Comparison of ENCODE assay signal across 21 cellular contexts in the genomic region with DNA sequence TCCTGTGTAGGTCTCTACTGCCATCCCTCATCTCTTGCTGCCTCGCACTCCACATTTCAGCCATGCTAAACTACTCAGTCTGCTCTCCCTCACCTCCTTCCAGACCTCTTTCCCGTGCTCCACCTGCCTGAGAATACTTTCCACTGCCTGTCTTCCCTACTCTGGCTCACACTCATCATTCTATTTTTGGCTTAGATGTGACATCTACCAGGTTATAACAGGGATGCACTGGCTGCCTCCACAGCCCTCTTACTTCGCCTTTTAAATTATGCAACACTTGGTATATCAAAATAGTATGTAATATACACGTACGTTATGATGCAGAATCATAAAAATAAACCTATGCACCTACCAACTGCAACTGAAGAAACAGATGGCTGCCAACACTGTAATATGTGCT.
DNase-seq lines count a peak whose midpoint lies in the region; ATAC-seq, FAIRE-seq and TF ChIP-seq lines count a peak whose summit lies in the region.
"Had no signal": no experiment of that assay in that cellular context is flagged by ENCODE, and none has a peak within 500 bp of the region (broad histone marks: within the 10 kb centered on the region; RNA-seq: fewer than 3 reads in every experiment).

No MANE protein-coding gene starts in this region.

- H3K79me2 ChIP-seq in H1 (ENCODE audit: control insufficient read depth in 1 of 2, insufficient read depth in 2 of 2, low read length in 2 of 2) (no peaks in the 10 kb centered on the region), MM.1S (ENCODE audit: low read length) (no peaks in the 10 kb centered on the region)

- no peak overlapping the region for H3K14ac ChIP-seq in H1 (ENCODE audit: insufficient read length)

- CTCF ChIA-PET in H1 (lab: Charles Lee; ENCODE audit: partially characterized antibody): interaction anchor here (0.9 to 1.5 kb wide), 3 partner anchors 60 to 297 kb away, joined by 3 to 4 read pairs (median 4); no protein-coding TSS in a partner anchor

- H4K91ac ChIP-seq in H1 (replicated peaks; ENCODE audit: insufficient read length, low read length): no peak overlapping the region

- no peak for TF ChIP-seq EP300 in H1 (IDR thresholded peaks at IDR 0.05; ENCODE audit: borderline replicate concordance in 1 of 2, low read depth in 2 of 2, low read length in 2 of 2)

- H2AFZ ChIP-seq in H1 (ENCODE audit: low read length) (no peak overlapping the region), MM.1S (ENCODE audit: low read length) (no peak overlapping the region)
- H2AFZ ChIP-seq: GM23248 had no signal

- H4K20me1 ChIP-seq in H1 (replicated peaks in 1 of 2; ENCODE audit: control insufficient read depth in 1 of 2, insufficient read depth in 2 of 2, low read length in 2 of 2) (no peaks in the 10 kb centered on the region), MM.1S (ENCODE audit: insufficient read depth, low read length) (no peaks in the 10 kb centered on the region)

- no peak for DNase-seq in GM12892 (ENCODE audit: insufficient read length)
- DNase-seq in H1 (ENCODE audit: low read depth in 1 of 2, low spot score in 2 of 2): no peak
- no peak for DNase-seq in psoas muscle
- no peak for DNase-seq in MM.1S
- DNase-seq in RKO (ENCODE audit: low spot score): no peak
- DNase-seq in NCI-H2107 treated with DMSO at 0.1 percent for 48 hours (lab: John Stamatoyannopoulos, UW; ENCODE audit: unreplicated experiment): no peak
- DNase-seq: 8988T; C1 segment of cervical spinal cord; CD4-positive, CD25-positive, alpha-beta regulatory T cell; CD8-positive, alpha-beta memory T cell; COR-L47; DMS 273 treated with DMSO at 0.1 percent for 48 hours; DMS53; DND-41; EL; GM23248; HCEC 1CT had no signal

- 0 out of 2 replicates have a peak overlapping the region, but pooled peaks have one; percentile 16 for H2AK5ac ChIP-seq in H1 (ENCODE audit: low read depth, low read length)

- H3K36me3 ChIP-seq in H1 (ENCODE audit: control insufficient read depth in 2 of 4, insufficient read depth in 4 of 4, low read length in 3 of 4) (no peaks in the 10 kb centered on the region), psoas muscle (ENCODE audit: insufficient read depth in 1 of 2, low read depth in 1 of 2) (no peaks in the 10 kb centered on the region), MM.1S (replicated peaks; ENCODE audit: insufficient read depth, low read length) (no peaks in the 10 kb centered on the region)

- H3K4me3 ChIP-seq in H1 (ENCODE audit: extremely low read depth in 1 of 4, insufficient read depth in 2 of 4, low read depth in 3 of 4, low read length in 4 of 4): no peak overlapping the region
- no peak overlapping the region for H3K4me3 ChIP-seq in psoas muscle
- no peak overlapping the region for H3K4me3 ChIP-seq in MM.1S (ENCODE audit: low read length)
- H3K4me3 ChIP-seq: GM12878, GM23248 had no signal

- no peaks in the 10 kb centered on the region for H3K9me2 ChIP-seq in MM.1S (replicated peaks; ENCODE audit: insufficient read depth, low read length)

- WGBS in H1 (ENCODE audit: extremely low coverage in 1 of 2, insufficient coverage in 1 of 2, insufficient read length in 1 of 2, insufficient replicate concordance in 2 of 2, low coverage in 1 of 2, low lambda C conversion rate in 2 of 2, missing lambda C conversion rate in 1 of 2), 2 experiments: 91% methylated on average over 5 of the region's 5 CpGs; no CpG with 5 or more reads in 1 of the 2 experiments
- 39 to 54% (median 41%) methylated on average over 5 of the region's 5 CpGs for WGBS in psoas muscle, 3 donors

- no peak overlapping the region for H2BK20ac ChIP-seq in H1 (ENCODE audit: low read length)

- no peak for TF ChIP-seq CTCF in H1 (IDR thresholded peaks at IDR 0.05; ENCODE audit: control extremely low read depth in 1 of 3, insufficient read depth in 1 of 3, low read depth in 1 of 3, low read length in 3 of 3)
- no peak for TF ChIP-seq CTCF in psoas muscle (IDR thresholded peaks at IDR 0.05)
- TF ChIP-seq CTCF in MM.1S (IDR thresholded peaks at IDR 0.05; ENCODE audit: low read length): no peak

- H3K4ac ChIP-seq in H1 (replicated peaks; ENCODE audit: insufficient read length, low read depth, low read length): no peak overlapping the region

- 0 out of 2 replicates have a peak overlapping the region, but pooled peaks have one; percentile 12 for H2BK5ac ChIP-seq in H1 (ENCODE audit: low read depth, low read length)

- ATAC-seq in psoas muscle: peak; percentile 74 to 94 (median 90)
- ATAC-seq in HG02885 (IDR thresholded peaks at IDR 0.05; ENCODE audit: poor library complexity, unreplicated experiment): no peak
- ATAC-seq: GM12878, HepG2 had no signal

- no peak overlapping the region for H3K18ac ChIP-seq in H1 (ENCODE audit: extremely low read depth, low read length)

- no peak overlapping the region for H4K5ac ChIP-seq in H1 (ENCODE audit: insufficient read length, low read depth, low read length)

- H3K4me2 ChIP-seq in H1 (ENCODE audit: insufficient read depth in 1 of 2, low read depth in 2 of 2, low read length in 2 of 2): no peak overlapping the region
- no peak overlapping the region for H3K4me2 ChIP-seq in MM.1S (ENCODE audit: low read depth, low read length)

- no peaks in the 10 kb centered on the region for H3K23me2 ChIP-seq in H1 (ENCODE audit: low read depth, low read length)

- H3K27ac ChIP-seq in H1 (ENCODE audit: low read depth, low read length) (no peak overlapping the region), psoas muscle (peak overlapping the region; percentile 67), MM.1S (ENCODE audit: low read length) (no peak overlapping the region)
- H3K27ac ChIP-seq: GM23248 had no signal

- H2BK12ac ChIP-seq in H1 (ENCODE audit: low read depth, low read length): peak overlapping the region; percentile 51; the same call in 1 of the 2 replicates

- H3F3A ChIP-seq in MM.1S (ENCODE audit: insufficient read depth, low read length): no peaks in the 10 kb centered on the region

- no peak for TF ChIP-seq RAD21 in H1 (IDR thresholded peaks at IDR 0.05 in 1 of 2, conservative IDR thresholded peaks at IDR 0.05 in 1 of 2; ENCODE audit: low read depth in 2 of 2, low read length in 2 of 2)

- FAIRE-seq in GM12892 (lab: Jason Lieb, UNC): peak; percentile 17
- no peak for FAIRE-seq in H1 (lab: Jason Lieb, UNC)
- FAIRE-seq: GM12878, H54, HepG2 had no signal

- TF ChIP-seq POLR2A in GM12892 (IDR thresholded peaks at IDR 0.05; ENCODE audit: low read depth, low read length) (no peak), H1 (IDR thresholded peaks at IDR 0.05; ENCODE audit: control extremely low read depth in 1 of 2, low read depth in 2 of 2, low read length in 2 of 2) (no peak)

- no peaks in the 10 kb centered on the region; a peak in 1 of 7 replicates for H3K27me3 ChIP-seq in H1 (replicated peaks in 1 of 4; ENCODE audit: control insufficient read depth in 3 of 4, extremely low read depth in 1 of 4, insufficient read depth in 3 of 4, low read length in 3 of 4)
- no peaks in the 10 kb centered on the region for H3K27me3 ChIP-seq in psoas muscle (ENCODE audit: insufficient read depth in 3 of 3, low read length in 2 of 3)
- H3K27me3 ChIP-seq in MM.1S (replicated peaks; ENCODE audit: insufficient read depth, low read length): no peaks in the 10 kb centered on the region

- no peak overlapping the region for H4K8ac ChIP-seq in H1 (ENCODE audit: extremely low read depth, insufficient read depth, low read length)

- intact Hi-C loops in psoas muscle (cut with DNase I): loop anchor here in 1 of 2 donors (2.0 to 10.0 kb wide), 2 partner anchors 195 to 229 kb away; no protein-coding TSS in a partner anchor

- H3K4me1 ChIP-seq in H1 (replicated peaks in 1 of 4; ENCODE audit: control insufficient read depth in 3 of 4, insufficient read depth in 4 of 4, low read length in 3 of 4) (no peaks in the 10 kb centered on the region), psoas muscle (peaks cover 12% of the 10 kb centered on the region), MM.1S (ENCODE audit: low read length) (no peaks in the 10 kb centered on the region)

- H2BK120ac ChIP-seq in H1 (replicated peaks; ENCODE audit: low read depth, low read length): no peak overlapping the region

- no peaks in the 10 kb centered on the region for H3K79me1 ChIP-seq in H1 (ENCODE audit: low read depth, low read length)

- H3K9ac ChIP-seq in H1 (replicated peaks in 1 of 4; ENCODE audit: extremely low read depth in 1 of 4, low read depth in 3 of 4, low read length in 3 of 4): no peak overlapping the region
- H3K9ac ChIP-seq in MM.1S (ENCODE audit: low read length): no peak overlapping the region
- H3K9ac ChIP-seq: GM23248 had no signal

- POLR2A ChIA-PET in H1 (lab: Charles Lee; ENCODE audit: partially characterized antibody): interaction anchor here (0.6 kb wide), 1 partner anchor 112 kb away, joined by 3 read pairs; no protein-coding TSS in a partner anchor

- no peak overlapping the region for H3K56ac ChIP-seq in H1 (replicated peaks; ENCODE audit: insufficient read length, low read depth, low read length)

- no peaks in the 10 kb centered on the region for H3K9me3 ChIP-seq in H1 (ENCODE audit: insufficient read depth in 2 of 2, low read depth in 1 of 2, low read length in 1 of 2)
- no peaks in the 10 kb centered on the region for H3K9me3 ChIP-seq in psoas muscle
- H3K9me3 ChIP-seq in MM.1S (replicated peaks; ENCODE audit: insufficient read depth, low read length): no peaks in the 10 kb centered on the region

- H3K23ac ChIP-seq in H1 (ENCODE audit: insufficient read length): no peak overlapping the region

- no peak overlapping the region for H2BK15ac ChIP-seq in H1 (ENCODE audit: low read length)

TF ChIP-seq in H1, 55 proteins besides CTCF, POLR2A, EP300 and RAD21:
- TF ChIP-seq CHD1 (IDR thresholded peaks at IDR 0.05; ENCODE audit: low read depth, low read length) (no peak), CBX5 (IDR thresholded peaks at IDR 0.05; ENCODE audit: low read depth, low read length) (no peak), CTBP2 (IDR thresholded peaks at IDR 0.05; ENCODE audit: borderline replicate concordance, insufficient read depth, insufficient read length, low read length) (no peak), PHF8 (conservative IDR thresholded peaks at IDR 0.05; ENCODE audit: low read depth, low read length) (no peak), KDM4A (IDR thresholded peaks at IDR 0.05; ENCODE audit: low read depth, low read length, severe bottlenecking) (no peak)
